In the genomic region with DNA sequence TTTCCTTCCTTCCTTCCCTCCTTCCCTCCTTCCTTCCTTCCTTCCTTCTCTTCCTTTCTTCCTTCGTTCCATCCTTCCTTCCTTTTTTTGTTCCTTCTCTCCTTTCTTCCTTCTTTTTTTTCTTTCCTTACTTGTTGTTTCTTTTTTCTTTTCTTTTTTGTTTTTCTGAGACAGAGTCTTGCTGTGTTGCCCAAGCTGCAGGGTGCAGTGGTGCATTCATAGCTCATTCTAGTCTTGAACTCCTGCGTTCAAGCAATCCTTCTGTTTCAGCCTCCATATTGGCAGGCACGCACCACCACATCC, we compare ENCODE assay signal across 1 cellular context.
TF ChIP-seq lines count a peak whose summit lies in the region.

No MANE protein-coding gene starts in this region.

TF ChIP-seq in H1, 55 proteins besides CTCF, POLR2A, EP300 and RAD21:
- TF ChIP-seq, protein P1, sequence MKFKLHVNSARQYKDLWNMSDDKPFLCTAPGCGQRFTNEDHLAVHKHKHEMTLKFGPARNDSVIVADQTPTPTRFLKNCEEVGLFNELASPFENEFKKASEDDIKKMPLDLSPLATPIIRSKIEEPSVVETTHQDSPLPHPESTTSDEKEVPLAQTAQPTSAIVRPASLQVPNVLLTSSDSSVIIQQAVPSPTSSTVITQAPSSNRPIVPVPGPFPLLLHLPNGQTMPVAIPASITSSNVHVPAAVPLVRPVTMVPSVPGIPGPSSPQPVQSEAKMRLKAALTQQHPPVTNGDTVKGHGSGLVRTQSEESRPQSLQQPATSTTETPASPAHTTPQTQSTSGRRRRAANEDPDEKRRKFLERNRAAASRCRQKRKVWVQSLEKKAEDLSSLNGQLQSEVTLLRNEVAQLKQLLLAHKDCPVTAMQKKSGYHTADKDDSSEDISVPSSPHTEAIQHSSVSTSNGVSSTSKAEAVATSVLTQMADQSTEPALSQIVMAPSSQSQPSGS (IDR thresholded peaks at IDR 0.05; ENCODE audit: low read length): no peak
- no peak for TF ChIP-seq JUN (IDR thresholded peaks at IDR 0.05; ENCODE audit: low read depth, low read length)
- no peak for TF ChIP-seq PHF8 (conservative IDR thresholded peaks at IDR 0.05; ENCODE audit: low read depth, low read length)
